Comparison of ENCODE assay signal across 14 cellular contexts in the genomic region with DNA sequence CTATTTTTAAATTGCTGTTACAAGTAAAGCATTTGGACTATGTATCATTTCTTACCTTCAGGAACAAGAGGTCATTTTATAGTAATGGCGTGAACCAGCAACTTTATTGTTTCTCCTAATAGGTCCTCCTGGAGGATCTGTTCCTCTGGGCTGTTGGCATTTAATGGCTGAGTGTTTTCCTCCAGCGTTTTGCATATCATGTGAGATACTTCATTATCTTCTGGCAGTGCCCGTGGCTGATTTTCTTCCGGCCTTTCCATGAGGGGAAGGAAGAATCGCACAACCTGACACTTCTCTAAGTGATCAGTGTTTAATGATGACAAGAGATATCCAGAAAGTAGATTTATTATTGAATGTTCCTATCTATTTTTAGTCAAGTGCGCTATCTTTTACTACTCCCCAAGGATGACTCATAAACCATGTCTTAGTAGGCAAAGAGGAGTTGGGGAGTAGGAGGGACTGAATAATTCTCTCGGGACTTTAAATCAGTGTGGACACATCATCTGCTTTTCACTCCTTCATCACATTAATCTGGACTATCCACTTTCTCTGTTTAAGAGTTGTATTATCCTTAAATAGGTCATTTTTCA.
A peak's percentile ranks its signal among the peaks of the same experiment; 100 is the strongest.
DNase-seq lines count a peak whose midpoint lies in the region; ATAC-seq and TF ChIP-seq lines count a peak whose summit lies in the region.
"Had no signal": no experiment of that assay in that cellular context is flagged by ENCODE, and none has a peak within 500 bp of the region (broad histone marks: within the 10 kb centered on the region; RNA-seq: fewer than 3 reads in every experiment).

No MANE protein-coding gene starts in this region.

- no peak for ATAC-seq in HG03039 (IDR thresholded peaks at IDR 0.05; ENCODE audit: unreplicated experiment)
- ATAC-seq in activated naive CD4-positive, alpha-beta T cell treated with anti-CD3 and anti-CD28 coated beads, Interleukin-2, amount 50 U/mL, for 72 hours = no peak

- H3K27ac ChIP-seq in osteoblast (ENCODE audit: low read depth, low read length) = no peak overlapping the region
- H3K27ac ChIP-seq: skin epidermis had no signal

- no peak overlapping the region for H2AFZ ChIP-seq in osteoblast (ENCODE audit: low read length)

- no peaks in the 10 kb centered on the region for H3K36me3 Mint-ChIP-seq in activated naive CD4-positive, alpha-beta T cell treated with anti-CD3 and anti-CD28 coated beads, Interleukin-2, amount 50 U/mL, for 72 hours
- H3K36me3 Mint-ChIP-seq: activated naive CD4-positive, alpha-beta T cell treated with anti-CD3 and anti-CD28 coated beads, Interleukin-2, amount 50 U/mL, for 24 hours; CD8-positive, alpha-beta memory T cell had no signal

- H3K4me2 ChIP-seq in osteoblast (ENCODE audit: insufficient read depth, low read length) = peak overlapping the region; percentile 17

- in situ Hi-C loops in HAP-1 (cut with MboI; ENCODE audit: low sequenced_read_pairs) = no loop called here

- H3K4me1 ChIP-seq in osteoblast (ENCODE audit: insufficient read depth, low read length) (peaks cover 37% of the 10 kb centered on the region), HAP-1 (no peaks in the 10 kb centered on the region)

- H4K20me1 ChIP-seq in osteoblast (ENCODE audit: insufficient read depth, low read length) = peaks cover 2% of the 10 kb centered on the region

- DNase-seq in EH (ENCODE audit: low read depth) (peak; percentile 63), NCI-H526 (lab: John Stamatoyannopoulos, UW) (peak; percentile 36 to 48), fibroblast of pulmonary artery (ENCODE audit: low read depth) (peak; percentile 56), osteoblast (ENCODE audit: insufficient read length, low spot score, missing footprints) (peak; percentile 82), NCI-H82 treated with DMSO at 0.1 percent for 48 hours (lab: John Stamatoyannopoulos, UW; ENCODE audit: unreplicated experiment) (no peak), HAP-1 (ENCODE audit: low spot score in 2 of 2) (no peak)
- no peak for DNase-seq in activated naive CD4-positive, alpha-beta T cell treated with anti-CD3 and anti-CD28 coated beads, Interleukin-2, amount 50 U/mL, for 72 hours (ENCODE audit: low spot score in 2 of 2)
- DNase-seq: CD8-positive, alpha-beta memory T cell; dermis blood vessel endothelial cell; hippocampal formation; NCI-H774 had no signal

- peaks cover 8 to 10% of the 10 kb centered on the region in 2 donors for H3K9me3 Mint-ChIP-seq in activated naive CD4-positive, alpha-beta T cell treated with anti-CD3 and anti-CD28 coated beads, Interleukin-2, amount 50 U/mL, for 72 hours

- peaks cover 11% of the 10 kb centered on the region for H3K79me2 ChIP-seq in osteoblast (ENCODE audit: insufficient read depth, low read length)

- H3K4me3 ChIP-seq in fibroblast of pulmonary artery (replicated peaks; ENCODE audit: low read depth, low read length) = no peak overlapping the region
- H3K4me3 ChIP-seq in osteoblast (ENCODE audit: insufficient read depth, low read length) = no peak overlapping the region
- H3K4me3 ChIP-seq in HAP-1 = no peak overlapping the region
- H3K4me3 ChIP-seq: skin epidermis had no signal

- no peaks in the 10 kb centered on the region for H3K27me3 ChIP-seq in osteoblast (ENCODE audit: insufficient read depth, low read length)
- H3K27me3 ChIP-seq in HAP-1 (ENCODE audit: low read depth) = no peaks in the 10 kb centered on the region

- H3K9me3 ChIP-seq in osteoblast (ENCODE audit: low read depth, low read length) (no peaks in the 10 kb centered on the region), HAP-1 (no peaks in the 10 kb centered on the region)

- H3K36me3 ChIP-seq in osteoblast (ENCODE audit: insufficient read depth, low read length) (no peaks in the 10 kb centered on the region), HAP-1 (replicated peaks) (no peaks in the 10 kb centered on the region)

- TF ChIP-seq CTCF in fibroblast of pulmonary artery (IDR thresholded peaks at IDR 0.05; ENCODE audit: low read length, missing control alignments) (no peak), osteoblast (IDR thresholded peaks at IDR 0.05; ENCODE audit: extremely low read depth, low read depth, low read length) (no peak)

- H3K27ac Mint-ChIP-seq in activated naive CD4-positive, alpha-beta T cell treated with anti-CD3 and anti-CD28 coated beads, Interleukin-2, amount 50 U/mL, for 72 hours = no peak overlapping the region
- H3K27ac Mint-ChIP-seq: activated naive CD4-positive, alpha-beta T cell treated with anti-CD3 and anti-CD28 coated beads, Interleukin-2, amount 50 U/mL, for 24 hours; CD8-positive, alpha-beta memory T cell had no signal

Comparison
In these comparisons a context has a peak if more than half of its experiments do, and no peak if none do; other contexts are left out.
1. DNase-seq: peak in EH (single experiment), NCI-H526 (2 of 2), fibroblast of pulmonary artery (single experiment) and osteoblast (single experiment); none in NCI-H82 treated with DMSO at 0.1 percent for 48 hours (single experiment), activated naive CD4-positive, alpha-beta T cell treated with anti-CD3 and anti-CD28 coated beads, Interleukin-2, amount 50 U/mL, for 72 hours (0 of 2) and HAP-1 (0 of 2).